In the genomic region with DNA sequence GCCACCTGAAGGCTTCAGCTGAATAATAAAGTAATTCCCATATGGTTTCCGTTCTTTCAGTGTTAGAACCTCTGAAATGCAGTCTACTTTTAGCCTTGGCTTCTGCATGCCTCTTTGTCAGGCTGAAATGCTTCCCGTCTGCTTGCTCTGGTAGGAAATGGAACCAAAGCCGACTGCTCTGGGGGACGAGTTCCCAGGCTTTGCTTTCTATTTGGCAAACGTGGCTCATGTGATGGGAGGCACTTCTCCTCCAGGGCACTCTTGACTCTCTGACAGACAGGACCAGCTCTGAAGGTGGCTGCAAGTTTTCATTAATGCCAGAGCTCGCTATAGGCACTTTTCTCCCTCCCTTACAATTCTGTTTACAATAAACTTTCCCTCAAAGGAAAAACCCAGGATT, we compare ENCODE assay signal across 10 cellular contexts.
DNase-seq lines count a peak whose midpoint lies in the region; ATAC-seq and TF ChIP-seq lines count a peak whose summit lies in the region.
"Had no signal": no experiment of that assay in that cellular context is flagged by ENCODE, and none has a peak within 500 bp of the region (broad histone marks: within the 10 kb centered on the region; RNA-seq: fewer than 3 reads in every experiment).

No MANE protein-coding gene starts in this region.

- no peaks in the 10 kb centered on the region for H3K27me3 ChIP-seq in muscle layer of duodenum (ENCODE audit: low read depth, low read length)

- DNase-seq in Right ventricle myocardium inferior (ENCODE audit: missing footprints): no peak
- DNase-seq in cardiac septum (ENCODE audit: low spot score): no peak
- peak; percentile 40 for DNase-seq in fibroblast of mammary gland (ENCODE audit: low read depth)
- no peak for DNase-seq in germinal center (ENCODE audit: low spot score)
- DNase-seq in inferior parietal cortex (ENCODE audit: extremely low spot score): no peak
- DNase-seq: AML-193, NCI-H345 had no signal

- peaks cover 3 to 14% of the 10 kb centered on the region in 2 donors for H3K4me1 ChIP-seq in muscle layer of duodenum (ENCODE audit: control insufficient read depth in 1 of 2, insufficient read depth in 2 of 2, low read length in 2 of 2)

- H3K9me3 ChIP-seq in muscle layer of duodenum (ENCODE audit: control insufficient read depth in 1 of 2, low read length in 2 of 2): no peaks in the 10 kb centered on the region

- peak overlapping the region; percentile 52 for H3K27ac ChIP-seq in muscle layer of duodenum (ENCODE audit: low read length)

- ATAC-seq in Right ventricle myocardium inferior (peak; percentile 81), HG03108 (IDR thresholded peaks at IDR 0.05; ENCODE audit: unreplicated experiment) (no peak), HG03097 (IDR thresholded peaks at IDR 0.05; ENCODE audit: low FRiP score, unreplicated experiment) (no peak)

- no peaks in the 10 kb centered on the region for H3K36me3 ChIP-seq in muscle layer of duodenum (ENCODE audit: control insufficient read depth in 1 of 2, insufficient read depth in 2 of 2, low read length in 2 of 2)

- intact Hi-C loops in Right ventricle myocardium inferior (cut with DNase I): no loop called here
- intact Hi-C loops in cardiac septum (cut with DNase I): no loop called here

- no peak for TF ChIP-seq CTCF in fibroblast of mammary gland (conservative IDR thresholded peaks at IDR 0.05; ENCODE audit: control insufficient read depth, insufficient read depth, low read depth, low read length)

- no peak overlapping the region for H3K4me3 ChIP-seq in fibroblast of mammary gland (ENCODE audit: control insufficient read depth, low read depth, low read length)
- H3K4me3 ChIP-seq in muscle layer of duodenum (ENCODE audit: low read depth in 1 of 2, low read length in 2 of 2): peak overlapping the region; percentile 32 to 52
